In genomic region chr3:78856164-78856563, GRCh38 we compare ENCODE assay signal across 20 cellular contexts.
"Had no signal": no experiment of that assay in that cellular context is flagged by ENCODE, and none has a peak within 500 bp of the region (broad histone marks: within the 10 kb centered on the region; RNA-seq: fewer than 3 reads in every experiment).

No MANE protein-coding gene starts in this region.

- H3K9me3 ChIP-seq: neutrophil, sigmoid colon, tibial nerve had no signal

- H3K4me3 ChIP-seq: cardiac muscle cell, sigmoid colon, tibial nerve had no signal

- FAIRE-seq: urothelium cell line had no signal

- H3K4me1 Mint-ChIP-seq: activated naive CD4-positive, alpha-beta T cell treated with anti-CD3 and anti-CD28 coated beads, Interleukin-2, amount 50 U/mL, for 24 hours; memory B cell; naive thymus-derived CD8-positive, alpha-beta T cell had no signal

- DNase-seq: activated CD4-positive, alpha-beta T cell treated with anti-CD3 and anti-CD28 coated beads, Interleukin-2, amount 50 U/mL, for 1 hour; activated CD4-positive, CD25-positive, alpha-beta regulatory T cell treated with anti-CD3 and anti-CD28 coated beads, Interleukin-2, amount 50 U/mL, for 72 hours; activated gamma-delta T cell; effector CD8-positive, alpha-beta T cell; foreskin melanocyte; kidney; naive thymus-derived CD8-positive, alpha-beta T cell; sigmoid colon; stimulated activated CD4-positive, alpha-beta T cell treated with anti-CD3 and anti-CD28 coated beads, Interleukin-2, amount 100 ng/mL, for 24 hours; stimulated activated naive CD4-positive, alpha-beta T cell treated with Interleukin-2 at 50 U/mL for 16 hours; substantia nigra; T1000 had no signal

- ATAC-seq: naive thymus-derived CD8-positive, alpha-beta T cell had no signal

- H3K27ac Mint-ChIP-seq: activated naive CD4-positive, alpha-beta T cell treated with anti-CD3 and anti-CD28 coated beads, Interleukin-2, amount 50 U/mL, for 24 hours; dendritic cell treated with granulocyte-macrophage colony-stimulating factor and Interleukin-4, amounts not matched to agents 40 ng/mL and 50 ng/mL, for 4 days; memory B cell; naive thymus-derived CD8-positive, alpha-beta T cell had no signal

- H3K27me3 ChIP-seq: cardiac muscle cell, neutrophil, sigmoid colon, tibial nerve had no signal

- H3K4me3 Mint-ChIP-seq: activated naive CD4-positive, alpha-beta T cell treated with anti-CD3 and anti-CD28 coated beads, Interleukin-2, amount 50 U/mL, for 24 hours; dendritic cell treated with granulocyte-macrophage colony-stimulating factor and Interleukin-4, amounts not matched to agents 40 ng/mL and 50 ng/mL, for 4 days; memory B cell; naive thymus-derived CD8-positive, alpha-beta T cell had no signal

- H3K36me3 ChIP-seq: cardiac muscle cell, neutrophil, sigmoid colon, tibial nerve had no signal

- H3K4me1 ChIP-seq: tibial nerve had no signal

- H3K36me3 Mint-ChIP-seq: activated naive CD4-positive, alpha-beta T cell treated with anti-CD3 and anti-CD28 coated beads, Interleukin-2, amount 50 U/mL, for 24 hours; memory B cell; naive thymus-derived CD8-positive, alpha-beta T cell had no signal

- H3K27ac ChIP-seq: epithelial cell of prostate, neutrophil, sigmoid colon, tibial nerve had no signal

- H3K27me3 Mint-ChIP-seq: activated naive CD4-positive, alpha-beta T cell treated with anti-CD3 and anti-CD28 coated beads, Interleukin-2, amount 50 U/mL, for 24 hours; dendritic cell treated with granulocyte-macrophage colony-stimulating factor and Interleukin-4, amounts not matched to agents 40 ng/mL and 50 ng/mL, for 4 days; memory B cell; naive thymus-derived CD8-positive, alpha-beta T cell had no signal
